ENCODE assay signal across 15 cellular contexts in the genomic region with DNA sequence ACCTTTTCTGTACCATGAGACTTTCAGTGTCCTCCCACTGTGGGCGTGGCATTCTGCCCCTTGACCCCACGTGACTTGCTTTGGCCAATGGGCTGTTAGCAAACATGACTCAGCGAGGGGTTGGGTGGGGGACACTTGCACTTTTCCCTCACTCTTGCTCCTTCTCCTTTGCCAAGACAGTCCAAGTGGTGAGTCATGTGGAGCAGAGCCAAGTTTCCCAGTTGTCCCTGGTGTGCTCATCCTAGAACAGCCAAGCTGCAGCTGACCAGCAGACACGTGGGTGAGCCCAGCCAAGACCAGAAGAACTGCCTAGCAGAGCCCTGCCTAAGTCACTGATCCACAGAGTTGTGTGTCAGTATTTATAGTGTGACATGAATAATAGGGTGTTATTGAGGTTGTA.
A peak's percentile ranks its signal among the peaks of the same experiment; 100 is the strongest.
DNase-seq lines count a peak whose midpoint lies in the region; ATAC-seq, FAIRE-seq and TF ChIP-seq lines count a peak whose summit lies in the region.
"Had no signal": no experiment of that assay in that cellular context is flagged by ENCODE, and none has a peak within 500 bp of the region (broad histone marks: within the 10 kb centered on the region; RNA-seq: fewer than 3 reads in every experiment).

No MANE protein-coding gene starts in this region.

- intact Hi-C loops in GM12878 (cut with micrococcal nuclease; ENCODE audit: unreplicated experiment), result no loop called here

- H3K9me2 ChIP-seq in hepatocyte (replicated peaks; ENCODE audit: insufficient read depth), result no peaks in the 10 kb centered on the region

- POLR2A ChIA-PET in GM12878 (lab: Charles Lee), result no interaction called here

- CTCF ChIA-PET in GM12878 (lab: Yijun Ruan, JAX), result interaction anchor here (1.2 kb wide), 1 partner anchor 391 kb away, joined by 3 read pairs; no protein-coding TSS in a partner anchor

- H3K9ac ChIP-seq in GM12878 (ENCODE audit: control insufficient read depth, insufficient read depth, low read length), result no peak overlapping the region
- H3K9ac ChIP-seq: parathyroid adenoma had no signal

- H3K9me3 ChIP-seq in GM12878 (replicated peaks; ENCODE audit: control insufficient read depth, insufficient read depth, low read length) (no peaks in the 10 kb centered on the region; the same call in 2 of the 3 replicates), hepatocyte (ENCODE audit: low read depth) (no peaks in the 10 kb centered on the region), right atrium auricular region (peaks cover 0 to 20% of the 10 kb centered on the region in 2 donors)

- H4K20me1 ChIP-seq in GM12878 (ENCODE audit: control insufficient read depth, insufficient read depth) (no peaks in the 10 kb centered on the region), hepatocyte (ENCODE audit: insufficient read depth, poor library complexity, severe bottlenecking) (no peaks in the 10 kb centered on the region)

- WGBS in GM12878 (ENCODE audit: insufficient coverage, insufficient replicate concordance, low lambda C conversion rate, missing lambda C conversion rate), result 9% methylated on average over 4 of the region's 4 CpGs
- WGBS in hepatocyte (ENCODE audit: low lambda C conversion rate, missing lambda C conversion rate), result 80% methylated on average over 4 of the region's 4 CpGs

- SMC1A ChIA-PET in GM12878 (lab: Charles Lee; ENCODE audit: uncharacterized antibody, unreplicated experiment), result interaction anchor here (0.7 kb wide), 1 partner anchor 389 kb away, joined by 3 read pairs; no protein-coding TSS in a partner anchor

- RAD21 ChIA-PET in GM12878 (lab: Charles Lee; ENCODE audit: unreplicated experiment), result interaction anchor here (1.0 kb wide), 1 partner anchor 10 kb away, joined by 3 read pairs; no protein-coding TSS in a partner anchor

- H3K4me2 ChIP-seq in GM12878 (ENCODE audit: control insufficient read depth, insufficient read depth) (no peak overlapping the region), hepatocyte (no peak overlapping the region)

- no peak for ATAC-seq in GM12878
- no peak for ATAC-seq in HG03045 (IDR thresholded peaks at IDR 0.05; ENCODE audit: unreplicated experiment)
- ATAC-seq: stimulated activated naive B cell treated with anti-CD40 and anti-IgM and Interleukin-4, amounts not matched to agents 10 μg/mL and 1 μg/mL and 100 μg/mL, for 72 hours had no signal

- H3K4me1 ChIP-seq in GM12878 (ENCODE audit: control insufficient read depth, insufficient read depth, low read length) (no peaks in the 10 kb centered on the region), hepatocyte (ENCODE audit: insufficient read depth) (no peaks in the 10 kb centered on the region), right atrium auricular region (peaks cover 0 to 8% of the 10 kb centered on the region in 2 donors)
- H3K4me1 ChIP-seq: parathyroid adenoma had no signal

- TF ChIP-seq CTCF in GM12878 (IDR thresholded peaks at IDR 0.05 in 2 of 3, conservative IDR thresholded peaks at IDR 0.05 in 1 of 3; ENCODE audit: control insufficient read depth in 2 of 3, extremely low read depth in 1 of 3, insufficient read depth in 1 of 3, low read depth in 3 of 3, low read length in 3 of 3) (no peak), hepatocyte (IDR thresholded peaks at IDR 0.05; ENCODE audit: poor library complexity) (no peak), right atrium auricular region (IDR thresholded peaks at IDR 0.05) (no peak)

- H3K36me3 ChIP-seq in GM12878 (ENCODE audit: control insufficient read depth in 2 of 2, insufficient read depth in 2 of 2, low read length in 1 of 2) (no peaks in the 10 kb centered on the region), hepatocyte (replicated peaks; ENCODE audit: insufficient read depth, low read depth) (no peaks in the 10 kb centered on the region), right atrium auricular region (no peaks in the 10 kb centered on the region)

- no peak for TF ChIP-seq POLR2A in GM12878 (IDR thresholded peaks at IDR 0.05; ENCODE audit: low read depth, low read length)

- DNase-seq in COLO829 (ENCODE audit: low spot score), result peak; percentile 92
- DNase-seq in GM12878 (ENCODE audit: low read depth, low spot score), result no peak
- peak; percentile 43 for DNase-seq in hepatocyte (ENCODE audit: low spot score)
- no peak for DNase-seq in stimulated activated CD4-positive, alpha-beta T cell treated with anti-CD3 and anti-CD28 coated beads, Interleukin-12 subunit alpha, Interleukin-12 subunit beta, amount 100 ng/mL, for 4 hours
- DNase-seq in amygdala (lab: John Stamatoyannopoulos, UW), result no peak
- DNase-seq in right atrium auricular region (ENCODE audit: low spot score), result no peak
- DNase-seq: activated naive CD4-positive, alpha-beta T cell; cortex of kidney; head of caudate nucleus; NCI-H187; stimulated activated CD4-positive, alpha-beta T cell treated with anti-CD3 and anti-CD28 coated beads, Interleukin-2, amount 100 ng/mL, for 48 hours; stimulated activated naive B cell treated with anti-CD40 and anti-IgM and Interleukin-4, amounts not matched to agents 10 μg/mL and 1 μg/mL and 100 μg/mL, for 72 hours had no signal

- H3K4me3 ChIP-seq in GM12878 (no peak overlapping the region), hepatocyte (no peak overlapping the region), right atrium auricular region (no peak overlapping the region)

- no peak for FAIRE-seq in GM12878 (lab: Jason Lieb, UNC)

- no peak for TF ChIP-seq RAD21 in Ishikawa (IDR thresholded peaks at IDR 0.05; ENCODE audit: low read depth)
- no peak for TF ChIP-seq RAD21 in GM12878 (IDR thresholded peaks at IDR 0.05; ENCODE audit: insufficient read depth, low read depth, low read length)

- H3K79me2 ChIP-seq in GM12878 (ENCODE audit: control insufficient read depth, insufficient read depth, low read length), result no peaks in the 10 kb centered on the region
- H3K79me2 ChIP-seq in hepatocyte, result no peaks in the 10 kb centered on the region
- H3K79me2 ChIP-seq: parathyroid adenoma had no signal

- TF ChIP-seq EP300 in Ishikawa (IDR thresholded peaks at IDR 0.05; ENCODE audit: borderline replicate concordance) (no peak), GM12878 (IDR thresholded peaks at IDR 0.05; ENCODE audit: borderline replicate concordance in 1 of 2, control insufficient read depth in 1 of 2, low read depth in 2 of 2, low read length in 2 of 2) (no peak)

- no peak overlapping the region for H3K27ac ChIP-seq in GM12878 (ENCODE audit: control insufficient read depth, insufficient read depth)
- no peak overlapping the region for H3K27ac ChIP-seq in hepatocyte
- no peak overlapping the region for H3K27ac ChIP-seq in right atrium auricular region
- H3K27ac ChIP-seq: parathyroid adenoma had no signal

- no peak overlapping the region for H2AFZ ChIP-seq in GM12878 (ENCODE audit: control insufficient read depth, low read depth, low read length)
- H2AFZ ChIP-seq in hepatocyte, result no peak overlapping the region
- H2AFZ ChIP-seq: parathyroid adenoma had no signal

- in situ Hi-C loops in GM12878 (cut with MboI), result no loop called here

- no TSS peak for BruUV-seq in GM12878 (replicated peaks; lab: Mats Ljungman, UMichigan)

- H3K27me3 ChIP-seq in GM12878 (replicated peaks in 1 of 2; ENCODE audit: control insufficient read depth in 2 of 2, insufficient read depth in 2 of 2, low read length in 1 of 2) (peaks cover 0 to 8% of the 10 kb centered on the region in 2 experiments), hepatocyte (peaks cover 48% of the 10 kb centered on the region), right atrium auricular region (peaks cover 12 to 13% of the 10 kb centered on the region in 2 donors)

TF ChIP-seq in Ishikawa, 13 proteins besides CTCF, POLR2A, EP300 and RAD21 (continues in another document):
- TF ChIP-seq TAF1 (IDR thresholded peaks at IDR 0.05; ENCODE audit: low read depth) (no peak), CEBPB (IDR thresholded peaks at IDR 0.05) (no peak), YY1 (IDR thresholded peaks at IDR 0.05; ENCODE audit: low read depth) (no peak), TCF12 (IDR thresholded peaks at IDR 0.05; ENCODE audit: low read depth) (no peak), TEAD4 (IDR thresholded peaks at IDR 0.05) (no peak)
- TF ChIP-seq, protein P1, sequence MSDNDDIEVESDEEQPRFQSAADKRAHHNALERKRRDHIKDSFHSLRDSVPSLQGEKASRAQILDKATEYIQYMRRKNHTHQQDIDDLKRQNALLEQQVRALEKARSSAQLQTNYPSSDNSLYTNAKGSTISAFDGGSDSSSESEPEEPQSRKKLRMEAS (IDR thresholded peaks at IDR 0.05), result peak; percentile 90
- TF ChIP-seq, protein P2, sequence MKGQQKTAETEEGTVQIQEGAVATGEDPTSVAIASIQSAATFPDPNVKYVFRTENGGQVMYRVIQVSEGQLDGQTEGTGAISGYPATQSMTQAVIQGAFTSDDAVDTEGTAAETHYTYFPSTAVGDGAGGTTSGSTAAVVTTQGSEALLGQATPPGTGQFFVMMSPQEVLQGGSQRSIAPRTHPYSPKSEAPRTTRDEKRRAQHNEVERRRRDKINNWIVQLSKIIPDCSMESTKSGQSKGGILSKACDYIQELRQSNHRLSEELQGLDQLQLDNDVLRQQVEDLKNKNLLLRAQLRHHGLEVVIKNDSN (IDR thresholded peaks at IDR 0.05), result peak; percentile 80

TF ChIP-seq in GM12878, 131 proteins besides CTCF, POLR2A, EP300 and RAD21 (continues in another document):
- TF ChIP-seq CBFB (IDR thresholded peaks at IDR 0.05; ENCODE audit: low read depth) (no peak), IKZF2 (IDR thresholded peaks at IDR 0.05) (no peak), SREBF2 (IDR thresholded peaks at IDR 0.05; ENCODE audit: low read length) (no peak), ZBED1 (IDR thresholded peaks at IDR 0.05; ENCODE audit: borderline replicate concordance) (no peak), SPI1 (IDR thresholded peaks at IDR 0.05; ENCODE audit: borderline replicate concordance, insufficient read depth, low read depth, low read length) (no peak)
- TF ChIP-seq, protein P3, sequence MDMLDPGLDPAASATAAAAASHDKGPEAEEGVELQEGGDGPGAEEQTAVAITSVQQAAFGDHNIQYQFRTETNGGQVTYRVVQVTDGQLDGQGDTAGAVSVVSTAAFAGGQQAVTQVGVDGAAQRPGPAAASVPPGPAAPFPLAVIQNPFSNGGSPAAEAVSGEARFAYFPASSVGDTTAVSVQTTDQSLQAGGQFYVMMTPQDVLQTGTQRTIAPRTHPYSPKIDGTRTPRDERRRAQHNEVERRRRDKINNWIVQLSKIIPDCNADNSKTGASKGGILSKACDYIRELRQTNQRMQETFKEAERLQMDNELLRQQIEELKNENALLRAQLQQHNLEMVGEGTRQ (IDR thresholded peaks at IDR 0.05; ENCODE audit: borderline replicate concordance, low read depth, low read length), result no peak
- TF ChIP-seq, protein P4, sequence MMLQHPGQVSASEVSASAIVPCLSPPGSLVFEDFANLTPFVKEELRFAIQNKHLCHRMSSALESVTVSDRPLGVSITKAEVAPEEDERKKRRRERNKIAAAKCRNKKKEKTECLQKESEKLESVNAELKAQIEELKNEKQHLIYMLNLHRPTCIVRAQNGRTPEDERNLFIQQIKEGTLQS (IDR thresholded peaks at IDR 0.05; ENCODE audit: borderline replicate concordance, extremely low read depth, low read depth, low read length), result no peak

Comparison
In these comparisons a context has a peak if more than half of its experiments do, and no peak if none do; other contexts are left out.
1. DNase-seq: peak in COLO829 (single experiment) and hepatocyte (single experiment); none in GM12878 (single experiment), stimulated activated CD4-positive, alpha-beta T cell treated with anti-CD3 and anti-CD28 coated beads, Interleukin-12 subunit alpha, Interleukin-12 subunit beta, amount 100 ng/mL, for 4 hours (single experiment), amygdala (0 of 56) and right atrium auricular region (single experiment).